In genomic region chr1:18305182-18305795, GRCh38 we compare ENCODE assay signal across 9 cellular contexts.
"Had no signal": no experiment of that assay in that cellular context is flagged by ENCODE, and none has a peak within 500 bp of the region (broad histone marks: within the 10 kb centered on the region; RNA-seq: fewer than 3 reads in every experiment).

No MANE protein-coding gene starts in this region.

- DNase-seq: GM23248, GOT3, H9, HCEC 1CT, HFFc6, Kasumi-1, KG1 had no signal

- H3K4me3 ChIP-seq: GM23248 had no signal

- H2AFZ ChIP-seq: GM23248 had no signal

- FAIRE-seq: H54 had no signal

- H3K27ac ChIP-seq: GM23248, HL-60 had no signal

- H3K9ac ChIP-seq: GM23248 had no signal
